Comparison of ENCODE assay signal across 20 cellular contexts in genomic region chr2:23627236-23627990, GRCh38.
A peak's percentile ranks its signal among the peaks of the same experiment; 100 is the strongest.
DNase-seq lines count a peak whose midpoint lies in the region; ATAC-seq and TF ChIP-seq lines count a peak whose summit lies in the region.
"Had no signal": no experiment of that assay in that cellular context is flagged by ENCODE, and none has a peak within 500 bp of the region (broad histone marks: within the 10 kb centered on the region; RNA-seq: fewer than 3 reads in every experiment).

No MANE protein-coding gene starts in this region.

- H3K4me3 Mint-ChIP-seq in stimulated activated naive CD8-positive, alpha-beta T cell treated with anti-CD3 and anti-CD28 coated beads, Interleukin-15, amount 100 ng/mL, for 72 hours, result no peak overlapping the region
- H3K4me3 Mint-ChIP-seq in endodermal cell, result no peak overlapping the region
- H3K4me3 Mint-ChIP-seq: CD4-positive, alpha-beta memory T cell; IgD-negative memory B cell had no signal

- H3K9ac ChIP-seq in endodermal cell (ENCODE audit: extremely low read depth, low read length, poor library complexity, severe bottlenecking) (no peak overlapping the region), neuronal stem cell (ENCODE audit: low read depth, low read length, poor library complexity) (no peak overlapping the region)
- H3K9ac ChIP-seq: BLaER1, GM23248 had no signal

- no peak for DNase-seq in stimulated activated naive CD8-positive, alpha-beta T cell treated with anti-CD3 and anti-CD28 coated beads, Interleukin-15, amount 100 ng/mL, for 72 hours
- DNase-seq in stimulated activated naive CD8-positive, alpha-beta T cell treated with anti-CD3 and anti-CD28 coated beads, Interleukin-15, Interleukin-2, amounts not matched to agents 100 U/mL and 50 U/mL, for 24 hours, result no peak
- DNase-seq in endodermal cell, result no peak
- DNase-seq in neuronal stem cell (ENCODE audit: low spot score), result no peak
- DNase-seq in foreskin keratinocyte, result no peak
- no peak for DNase-seq in AML-193 (lab: John Stamatoyannopoulos, UW)
- no peak for DNase-seq in AG08396 (ENCODE audit: low spot score)
- DNase-seq: CD4-positive, alpha-beta memory T cell; DMS153; GF-D8; GM23248; Kasumi-1; MG63; NCI-H1048; NCI-H1436; NCI-H1930; NCI-H226; NCI-H524 treated with DMSO at 0.1 percent for 48 hours had no signal

- H3K9me3 Mint-ChIP-seq in stimulated activated naive CD8-positive, alpha-beta T cell treated with anti-CD3 and anti-CD28 coated beads, Interleukin-15, amount 100 ng/mL, for 72 hours, result peaks cover 13 to 22% of the 10 kb centered on the region in 2 donors
- peaks cover 6% of the 10 kb centered on the region for H3K9me3 Mint-ChIP-seq in endodermal cell

- no peak overlapping the region for H3K4ac ChIP-seq in neuronal stem cell (ENCODE audit: low read length)

- no peaks in the 10 kb centered on the region for H3K36me3 Mint-ChIP-seq in endodermal cell (ENCODE audit: low read depth)
- H3K36me3 Mint-ChIP-seq: CD4-positive, alpha-beta memory T cell; IgD-negative memory B cell had no signal

- H3K4me1 Mint-ChIP-seq in stimulated activated naive CD8-positive, alpha-beta T cell treated with anti-CD3 and anti-CD28 coated beads, Interleukin-15, amount 100 ng/mL, for 72 hours, result peaks cover 5% of the 10 kb centered on the region
- H3K4me1 Mint-ChIP-seq in endodermal cell, result peaks cover 16% of the 10 kb centered on the region
- H3K4me1 Mint-ChIP-seq: CD4-positive, alpha-beta memory T cell had no signal

- H3K9me3 ChIP-seq in endodermal cell (ENCODE audit: control insufficient read depth, low read length) (peaks cover 25% of the 10 kb centered on the region), neuronal stem cell (replicated peaks in 1 of 2; ENCODE audit: control insufficient read depth in 2 of 2, insufficient read depth in 1 of 2, low read depth in 1 of 2, low read length in 2 of 2) (peaks cover 2 to 12% of the 10 kb centered on the region in 2 donors)

- peak overlapping the region; percentile 81 for H2AFZ ChIP-seq in neuronal stem cell (ENCODE audit: low read length)
- H2AFZ ChIP-seq: GM23248 had no signal

- no peaks in the 10 kb centered on the region for H3K79me1 ChIP-seq in neuronal stem cell (ENCODE audit: low read depth, low read length)

- no peaks in the 10 kb centered on the region for H3K27me3 Mint-ChIP-seq in stimulated activated naive CD8-positive, alpha-beta T cell treated with anti-CD3 and anti-CD28 coated beads, Interleukin-15, amount 100 ng/mL, for 72 hours
- H3K27me3 Mint-ChIP-seq in endodermal cell (ENCODE audit: insufficient read depth), result no peaks in the 10 kb centered on the region
- H3K27me3 Mint-ChIP-seq: CD4-positive, alpha-beta memory T cell; IgD-negative memory B cell had no signal

- ATAC-seq in stimulated activated naive CD8-positive, alpha-beta T cell treated with anti-CD3 and anti-CD28 coated beads, Interleukin-15, amount 100 ng/mL, for 72 hours, result peak; percentile 11
- no peak for ATAC-seq in stimulated activated naive CD8-positive, alpha-beta T cell treated with anti-CD3 and anti-CD28 coated beads, Interleukin-15, Interleukin-2, amounts not matched to agents 100 U/mL and 50 U/mL, for 24 hours
- no peak for ATAC-seq in foreskin keratinocyte

- no peak overlapping the region for H3K23ac ChIP-seq in neuronal stem cell (ENCODE audit: low read depth, low read length, poor library complexity)

- H2BK120ac ChIP-seq in neuronal stem cell (ENCODE audit: low read depth, low read length), result no peak overlapping the region

- no peak overlapping the region for H3K14ac ChIP-seq in neuronal stem cell (ENCODE audit: low read length)

- H3K27ac ChIP-seq in endodermal cell (ENCODE audit: low read depth, low read length) (peak overlapping the region; percentile 32), neuronal stem cell (replicated peaks; ENCODE audit: low read length) (peak overlapping the region; percentile 78), foreskin keratinocyte (no peak overlapping the region)
- H3K27ac ChIP-seq: BLaER1, GM23248 had no signal

- H2BK12ac ChIP-seq in neuronal stem cell (ENCODE audit: low read length), result no peak overlapping the region

- TF ChIP-seq CTCF in endodermal cell (conservative IDR thresholded peaks at IDR 0.05) (no peak), foreskin keratinocyte (conservative IDR thresholded peaks at IDR 0.05) (no peak)

- H3K4me2 ChIP-seq in neuronal stem cell (ENCODE audit: insufficient read depth, low read length, poor library complexity, severe bottlenecking), result no peak overlapping the region
- H3K4me2 ChIP-seq: BLaER1 had no signal

- H2BK15ac ChIP-seq in neuronal stem cell (ENCODE audit: low read length), result no peak overlapping the region

- peak overlapping the region; percentile 44 for H2BK5ac ChIP-seq in neuronal stem cell (ENCODE audit: low read length)

- H4K91ac ChIP-seq in neuronal stem cell (ENCODE audit: low read depth, low read length, poor library complexity), result no peak overlapping the region

- H2AK5ac ChIP-seq in neuronal stem cell (ENCODE audit: low read depth, low read length), result peak overlapping the region; percentile 98

- no peaks in the 10 kb centered on the region for H3K27me3 ChIP-seq in endodermal cell (ENCODE audit: control insufficient read depth, insufficient read depth, low read length, poor library complexity, severe bottlenecking)
- no peaks in the 10 kb centered on the region for H3K27me3 ChIP-seq in neuronal stem cell (ENCODE audit: control insufficient read depth in 3 of 3, insufficient read depth in 3 of 3, low read depth in 1 of 3, low read length in 3 of 3)
- H3K27me3 ChIP-seq in foreskin keratinocyte, result no peaks in the 10 kb centered on the region
- H3K27me3 ChIP-seq: BLaER1, MG63 had no signal

- peak overlapping the region; percentile 84 for H3K18ac ChIP-seq in neuronal stem cell (ENCODE audit: low read length)

- peak overlapping the region in 1 of 2 donors; percentile 77 for H3K27ac Mint-ChIP-seq in stimulated activated naive CD8-positive, alpha-beta T cell treated with anti-CD3 and anti-CD28 coated beads, Interleukin-15, amount 100 ng/mL, for 72 hours
- H3K27ac Mint-ChIP-seq in endodermal cell, result no peak overlapping the region
- H3K27ac Mint-ChIP-seq: CD4-positive, alpha-beta memory T cell; IgD-negative memory B cell had no signal

- WGBS in endodermal cell (ENCODE audit: insufficient coverage in 1 of 2, insufficient read length in 1 of 2), 2 experiments, result 83 to 88% methylated on average over 18 to 28 of the region's 28 CpGs
- WGBS in neuronal stem cell (ENCODE audit: extremely low coverage in 2 of 2, insufficient read length in 2 of 2, insufficient replicate concordance in 1 of 2), 2 donors, result no CpG with 5 or more reads among the region's 28 CpGs

- H3K4me3 ChIP-seq in endodermal cell (ENCODE audit: low read length), result no peak overlapping the region
- H3K4me3 ChIP-seq in neuronal stem cell (ENCODE audit: low read length in 2 of 2), result no peak overlapping the region
- H3K4me3 ChIP-seq: BLaER1, GM23248, MG63 had no signal

- H3K4me1 ChIP-seq in endodermal cell (ENCODE audit: control insufficient read depth, insufficient read depth, low read length) (no peaks in the 10 kb centered on the region), neuronal stem cell (ENCODE audit: control insufficient read depth in 2 of 2, insufficient read depth in 1 of 2, low read depth in 1 of 2, low read length in 2 of 2) (peaks cover 20 to 27% of the 10 kb centered on the region in 2 donors), foreskin keratinocyte (no peaks in the 10 kb centered on the region)
- H3K4me1 ChIP-seq: BLaER1 had no signal

- no peaks in the 10 kb centered on the region for H3K36me3 ChIP-seq in endodermal cell (ENCODE audit: control insufficient read depth, insufficient read depth, low read length)
- H3K36me3 ChIP-seq in neuronal stem cell (replicated peaks in 1 of 2; ENCODE audit: control insufficient read depth in 2 of 2, insufficient read depth in 2 of 2, low read length in 2 of 2), result no peaks in the 10 kb centered on the region
- H3K36me3 ChIP-seq: BLaER1, MG63 had no signal

- H4K8ac ChIP-seq in neuronal stem cell (ENCODE audit: low read depth, low read length), result no peak overlapping the region
